In the genomic region with DNA sequence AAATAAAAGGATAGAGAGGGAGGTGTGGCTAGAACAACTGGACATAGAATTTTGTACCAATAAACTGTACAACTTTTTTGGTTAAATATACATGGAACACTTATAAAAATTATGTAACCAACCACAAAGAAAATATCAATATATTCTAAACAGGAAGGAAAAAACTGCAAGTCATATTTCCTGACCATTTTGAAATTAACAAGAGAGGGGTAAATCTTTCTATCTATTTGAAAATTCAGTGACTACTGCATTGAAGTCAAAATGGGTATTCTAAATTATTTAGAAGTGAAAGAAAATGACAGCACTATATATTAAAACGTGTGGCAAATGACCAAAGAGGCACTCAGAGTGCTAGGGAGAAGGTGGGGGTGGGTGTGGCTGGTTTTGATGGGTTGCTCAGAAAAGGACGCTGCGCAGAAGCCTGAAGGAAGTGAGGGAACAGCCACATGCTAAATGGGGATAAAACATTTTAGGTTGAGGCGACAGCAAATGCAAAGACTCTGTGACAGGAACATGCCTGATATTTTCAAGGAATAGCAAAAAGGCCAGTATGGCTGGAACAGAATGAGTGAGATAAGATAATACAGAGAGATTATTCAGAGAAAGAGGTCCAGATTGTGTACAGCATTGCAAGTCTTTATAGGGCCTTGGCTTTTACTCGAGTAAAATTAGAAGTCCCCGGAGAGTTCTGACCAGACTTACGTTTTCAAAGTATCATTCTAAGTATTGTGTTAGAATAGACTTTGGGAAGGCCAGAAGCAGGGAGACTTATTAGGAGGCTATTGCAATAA, we compare ENCODE assay signal across 25 cellular contexts. TPM values are rescaled to one million over a fixed set of nuclear protein-coding genes. Genes with fewer than 3 reads are reported as not detected.
DNase-seq lines count a peak whose midpoint lies in the region; ATAC-seq lines count a peak whose summit lies in the region.
"Had no signal": no experiment of that assay in that cellular context is flagged by ENCODE, and none has a peak within 500 bp of the region (broad histone marks: within the 10 kb centered on the region; RNA-seq: fewer than 3 reads in every experiment).

No MANE protein-coding gene starts in this region.

- peak; percentile 8 to 67 for DNase-seq in NOMO-1 (lab: John Stamatoyannopoulos, UW; ENCODE audit: unreplicated experiment in 2 of 2)
- no peak for DNase-seq in NOMO-1 treated with dmso at 0.1 percent for 144 hours (lab: John Stamatoyannopoulos, UW; ENCODE audit: unreplicated experiment)
- peak; percentile 2 for DNase-seq in GDM1 (lab: John Stamatoyannopoulos, UW)
- DNase-seq in T-helper 17 cell: no peak
- no peak for DNase-seq in stimulated activated effector memory CD8-positive, alpha-beta T cell treated with anti-CD3 and anti-CD28 coated beads, Interleukin-12 subunit alpha, Interleukin-12 subunit beta, amount 100 ng/mL, for 72 hours (ENCODE audit: low spot score in 2 of 2)
- DNase-seq in activated T-cell treated with anti-CD3 and anti-CD28 coated beads for 4 hours: no peak
- no peak for DNase-seq in activated T-cell treated with anti-CD3 and anti-CD28 coated beads, Interleukin-2, amount 50 U/mL, for 24 hours
- DNase-seq: BE2C; CD4-positive, alpha-beta T cell; HCEC 1CT; NCI-H1092; NCI-H1417 treated with DMSO at 0.1 percent for 48 hours; NCI-H187; NCI-H2081 treated with DMSO at 0.1 percent for 48 hours; NCI-H2171; NCI-H226; NCI-H510A; NCI-H69; SJCRH30 had no signal

- H3K9me3 Mint-ChIP-seq in stimulated activated effector memory CD8-positive, alpha-beta T cell treated with anti-CD3 and anti-CD28 coated beads, Interleukin-12 subunit alpha, Interleukin-12 subunit beta, amount 100 ng/mL, for 72 hours: no peaks in the 10 kb centered on the region
- no peaks in the 10 kb centered on the region for H3K9me3 Mint-ChIP-seq in activated T-cell treated with anti-CD3 and anti-CD28 coated beads, Interleukin-2, amount 50 U/mL, for 24 hours
- H3K9me3 Mint-ChIP-seq: CD4-positive, alpha-beta T cell; IgD-negative memory B cell had no signal

- H3K36me3 Mint-ChIP-seq in T-helper 17 cell (ENCODE audit: low read depth): peaks cover 2% of the 10 kb centered on the region
- no peaks in the 10 kb centered on the region for H3K36me3 Mint-ChIP-seq in stimulated activated effector memory CD8-positive, alpha-beta T cell treated with anti-CD3 and anti-CD28 coated beads, Interleukin-12 subunit alpha, Interleukin-12 subunit beta, amount 100 ng/mL, for 72 hours
- H3K36me3 Mint-ChIP-seq in activated T-cell treated with anti-CD3 and anti-CD28 coated beads, Interleukin-2, amount 50 U/mL, for 24 hours (ENCODE audit: low read depth): no peaks in the 10 kb centered on the region

- no peaks in the 10 kb centered on the region for H3K27me3 Mint-ChIP-seq in T-helper 17 cell
- H3K27me3 Mint-ChIP-seq in activated T-cell treated with anti-CD3 and anti-CD28 coated beads, Interleukin-2, amount 50 U/mL, for 24 hours: peaks cover 21% of the 10 kb centered on the region

- H3K9me3 ChIP-seq in T-helper 17 cell (ENCODE audit: control insufficient read depth, low read length, poor library complexity, severe bottlenecking): no peaks in the 10 kb centered on the region
- H3K9me3 ChIP-seq: BE2C, SJCRH30 had no signal

- H3K27ac Mint-ChIP-seq in T-helper 17 cell: peak overlapping the region; percentile 34
- peak overlapping the region; percentile 4 for H3K27ac Mint-ChIP-seq in stimulated activated effector memory CD8-positive, alpha-beta T cell treated with anti-CD3 and anti-CD28 coated beads, Interleukin-12 subunit alpha, Interleukin-12 subunit beta, amount 100 ng/mL, for 72 hours
- no peak overlapping the region for H3K27ac Mint-ChIP-seq in activated T-cell treated with anti-CD3 and anti-CD28 coated beads, Interleukin-2, amount 50 U/mL, for 24 hours
- H3K27ac Mint-ChIP-seq: CD4-positive, alpha-beta T cell; IgD-negative memory B cell had no signal

- no peak for ATAC-seq in T-helper 17 cell
- ATAC-seq in stimulated activated effector memory CD8-positive, alpha-beta T cell treated with anti-CD3 and anti-CD28 coated beads, Interleukin-12 subunit alpha, Interleukin-12 subunit beta, amount 100 ng/mL, for 72 hours: no peak
- ATAC-seq: GM12878, Right ventricle myocardium inferior, SK-N-SH treated with all-trans-retinoic acid at 6 μM for 48 hours had no signal

- peaks cover 27% of the 10 kb centered on the region for H3K4me1 Mint-ChIP-seq in T-helper 17 cell
- peaks cover 20% of the 10 kb centered on the region for H3K4me1 Mint-ChIP-seq in stimulated activated effector memory CD8-positive, alpha-beta T cell treated with anti-CD3 and anti-CD28 coated beads, Interleukin-12 subunit alpha, Interleukin-12 subunit beta, amount 100 ng/mL, for 72 hours
- H3K4me1 Mint-ChIP-seq in activated T-cell treated with anti-CD3 and anti-CD28 coated beads, Interleukin-2, amount 50 U/mL, for 24 hours (ENCODE audit: low read depth): peaks cover 12% of the 10 kb centered on the region

- no peak overlapping the region for H3K4me3 Mint-ChIP-seq in T-helper 17 cell
- H3K4me3 Mint-ChIP-seq in stimulated activated effector memory CD8-positive, alpha-beta T cell treated with anti-CD3 and anti-CD28 coated beads, Interleukin-12 subunit alpha, Interleukin-12 subunit beta, amount 100 ng/mL, for 72 hours: no peak overlapping the region
- no peak overlapping the region for H3K4me3 Mint-ChIP-seq in activated T-cell treated with anti-CD3 and anti-CD28 coated beads, Interleukin-2, amount 50 U/mL, for 24 hours
- H3K4me3 Mint-ChIP-seq: CD4-positive, alpha-beta T cell; IgD-negative memory B cell had no signal

RNA-seq across cellular contexts. Expression of a gene that starts 41.1 kb away (rescaled TPM):
- 1 to 10 TPM in 1 of 2 donors, under 1 TPM in 1; 0.92 to 1.6 TPM for total RNA-seq in T-helper 17 cell
- total RNA-seq: CD4-positive, alpha-beta T cell; Daoy; H1; Right ventricle myocardium inferior; SJCRH30 had no signal

RNA-seq across cellular contexts. Expression of a gene that starts 59.5 kb away (rescaled TPM):
- 100 to 1,000 TPM in 1 of 2 donors, 10 to 100 TPM in 1; 85.2 to 104 TPM for total RNA-seq in T-helper 17 cell

Comparison
In these comparisons a context has a peak if more than half of its experiments do, and no peak if none do; other contexts are left out.
1. DNase-seq: peak in NOMO-1 (2 of 2) and GDM1 (single experiment); none in NOMO-1 treated with dmso at 0.1 percent for 144 hours (single experiment), T-helper 17 cell (0 of 3), stimulated activated effector memory CD8-positive, alpha-beta T cell treated with anti-CD3 and anti-CD28 coated beads, Interleukin-12 subunit alpha, Interleukin-12 subunit beta, amount 100 ng/mL, for 72 hours (0 of 2), activated T-cell treated with anti-CD3 and anti-CD28 coated beads for 4 hours (single experiment) and activated T-cell treated with anti-CD3 and anti-CD28 coated beads, Interleukin-2, amount 50 U/mL, for 24 hours (single experiment).